16 cellular contexts compared by ENCODE assay signal in genomic region chr17:21373034-21373433, GRCh38. TPM values are rescaled to one million over a fixed set of nuclear protein-coding genes. Genes with fewer than 3 reads are reported as not detected.
"Had no signal": no experiment of that assay in that cellular context is flagged by ENCODE, and none has a peak within 500 bp of the region (broad histone marks: within the 10 kb centered on the region; RNA-seq: fewer than 3 reads in every experiment).

No MANE protein-coding gene starts in this region.

- H3K9me3 ChIP-seq: breast epithelium, neutrophil, sigmoid colon, thoracic aorta had no signal

- H3K79me2 ChIP-seq: parathyroid adenoma had no signal

- ATAC-seq: activated CD4-positive, CD25-positive, alpha-beta regulatory T cell treated with anti-CD3 and anti-CD28 coated beads, Interleukin-2, amount 50 U/mL, for 24 hours; effector memory CD8-positive, alpha-beta T cell had no signal

- H3K9ac ChIP-seq: parathyroid adenoma had no signal

- H3K27ac Mint-ChIP-seq: effector memory CD8-positive, alpha-beta T cell; T-helper 2 cell treated with Interferon-gamma antibody and Interleukin-4, amounts not matched to agents 5 μg/mL and 100 μg/mL, for 36 hours had no signal

- DNase-seq: activated naive CD4-positive, alpha-beta T cell; aorta; dermis blood vessel endothelial cell; effector memory CD8-positive, alpha-beta T cell; foreskin melanocyte; kidney glomerular epithelial cell; sigmoid colon; stimulated activated CD4-positive, alpha-beta T cell treated with anti-CD3 and anti-CD28 coated beads, Interleukin-12 subunit alpha, Interleukin-12 subunit beta, amount 100 ng/mL, for 4 hours; stimulated activated CD4-positive, alpha-beta T cell treated with anti-CD3 and anti-CD28 coated beads, Interleukin-2, amount 100 ng/mL, for 24 hours had no signal

- H3K9me3 Mint-ChIP-seq: effector memory CD8-positive, alpha-beta T cell; T-helper 2 cell treated with Interferon-gamma antibody and Interleukin-4, amounts not matched to agents 5 μg/mL and 100 μg/mL, for 36 hours had no signal

- H3K4me3 Mint-ChIP-seq: effector memory CD8-positive, alpha-beta T cell; T-helper 2 cell treated with Interferon-gamma antibody and Interleukin-4, amounts not matched to agents 5 μg/mL and 100 μg/mL, for 36 hours had no signal

- H3K27ac ChIP-seq: breast epithelium, neutrophil, parathyroid adenoma, sigmoid colon, thoracic aorta had no signal

- H2AFZ ChIP-seq: parathyroid adenoma had no signal

- H3K4me3 ChIP-seq: breast epithelium, sigmoid colon, thoracic aorta had no signal

- H3K36me3 ChIP-seq: breast epithelium, neutrophil, sigmoid colon, thoracic aorta had no signal

RNA-seq across cellular contexts. Expression of gene KCNJ12, which starts 3.1 kb away (rescaled TPM):
- total RNA-seq: activated CD8-positive, alpha-beta memory T cell treated with anti-CD3 and anti-CD28 coated beads for 36 hours had no signal
